ENCODE assay signal across 30 cellular contexts in genomic region chr10:104057717-104058116, GRCh38. TPM values are rescaled to one million over a fixed set of nuclear protein-coding genes. Genes with fewer than 3 reads are reported as not detected.
DNase-seq lines count a peak whose midpoint lies in the region; ATAC-seq, FAIRE-seq and TF ChIP-seq lines count a peak whose summit lies in the region.
"Had no signal": no experiment of that assay in that cellular context is flagged by ENCODE, and none has a peak within 500 bp of the region (broad histone marks: within the 10 kb centered on the region; RNA-seq: fewer than 3 reads in every experiment).

No MANE protein-coding gene starts in this region.

- ATAC-seq in GM21390 (IDR thresholded peaks at IDR 0.05; ENCODE audit: unreplicated experiment) (no peak), HG02623 (IDR thresholded peaks at IDR 0.05; ENCODE audit: unreplicated experiment) (no peak)
- ATAC-seq: HepG2, K562, Right ventricle myocardium inferior had no signal

- H3K27ac ChIP-seq in astrocyte (ENCODE audit: low read depth, low read length) (no peak overlapping the region), dorsolateral prefrontal cortex (no peak overlapping the region)
- H3K27ac ChIP-seq: 22Rv1; BLaER1 treated with 17β-estradiol and CSF1 and Interleukin-3, amounts not matched to agents 10 nM and 100 nM; Peyer's patch; SJSA1 had no signal

- H3K9ac ChIP-seq in astrocyte (ENCODE audit: low read length), result no peak overlapping the region
- H3K9ac ChIP-seq: BLaER1 treated with 17β-estradiol and CSF1 and Interleukin-3, amounts not matched to agents 10 nM and 100 nM had no signal

- H3K27me3 Mint-ChIP-seq in astrocyte (ENCODE audit: low read depth, unreplicated experiment) (peaks cover 2% of the 10 kb centered on the region), nephron progenitor cell (ENCODE audit: low read depth, poor library complexity) (peaks cover 23% of the 10 kb centered on the region)

- H3K4me1 Mint-ChIP-seq in astrocyte (ENCODE audit: low read depth, unreplicated experiment) (peaks cover 14% of the 10 kb centered on the region), nephron progenitor cell (peaks cover 64% of the 10 kb centered on the region)
- H3K4me1 Mint-ChIP-seq: CD4-positive, alpha-beta memory T cell had no signal

- H3K4me2 ChIP-seq in astrocyte (ENCODE audit: low read length), result no peak overlapping the region
- H3K4me2 ChIP-seq: BLaER1 treated with 17β-estradiol and CSF1 and Interleukin-3, amounts not matched to agents 10 nM and 100 nM had no signal

- H3K4me1 ChIP-seq in astrocyte (ENCODE audit: insufficient read depth, low read length), result peaks cover 18% of the 10 kb centered on the region
- H3K4me1 ChIP-seq: BLaER1 treated with 17β-estradiol and CSF1 and Interleukin-3, amounts not matched to agents 10 nM and 100 nM had no signal

- H3K4me3 ChIP-seq in astrocyte (ENCODE audit: insufficient read depth, low read depth, low read length) (no peak overlapping the region), dorsolateral prefrontal cortex (no peak overlapping the region)
- H3K4me3 ChIP-seq: BLaER1 treated with 17β-estradiol and CSF1 and Interleukin-3, amounts not matched to agents 10 nM and 100 nM; K562; MG63; Peyer's patch; SJSA1 had no signal

- no peak for FAIRE-seq in astrocyte (lab: Jason Lieb, UNC)
- FAIRE-seq: GM12891, HepG2, K562 had no signal

- TF ChIP-seq CTCF in astrocyte (IDR thresholded peaks at IDR 0.05; ENCODE audit: insufficient read depth, low read depth, low read length) (no peak), nephron progenitor cell (IDR thresholded peaks at IDR 0.05) (no peak), dorsolateral prefrontal cortex (IDR thresholded peaks at IDR 0.05 in 54 of 56, conservative IDR thresholded peaks at IDR 0.05 in 2 of 56; ENCODE audit: low read depth in 1 of 56, partially characterized antibody in 56 of 56) (no peak)

- H3K36me3 ChIP-seq in astrocyte (ENCODE audit: insufficient read depth, low read length), result no peaks in the 10 kb centered on the region
- H3K36me3 ChIP-seq: BLaER1 treated with 17β-estradiol and CSF1 and Interleukin-3, amounts not matched to agents 10 nM and 100 nM; MG63; Peyer's patch; SJSA1 had no signal

- no peaks in the 10 kb centered on the region for H3K9me3 Mint-ChIP-seq in astrocyte (ENCODE audit: unreplicated experiment)
- H3K9me3 Mint-ChIP-seq in nephron progenitor cell, result no peaks in the 10 kb centered on the region
- H3K9me3 Mint-ChIP-seq: CD4-positive, alpha-beta memory T cell had no signal

- peak; percentile 43 for DNase-seq in NCI-H82 (lab: John Stamatoyannopoulos, UW)
- no peak for DNase-seq in NCI-H82 treated with DMSO at 0.1 percent for 48 hours (lab: John Stamatoyannopoulos, UW; ENCODE audit: unreplicated experiment)
- DNase-seq in astrocyte (ENCODE audit: low read depth), result no peak
- no peak for DNase-seq in nephron progenitor cell
- DNase-seq in cortex of kidney (lab: John Stamatoyannopoulos, UW), result no peak
- no peak for DNase-seq in dorsolateral prefrontal cortex
- DNase-seq: ACHN; Caco-2; CD4-positive, alpha-beta memory T cell; DMS 273 treated with DMSO at 0.1 percent for 48 hours; DND-41; GOT3; MG63; NCI-H1048; NCI-H146; NCI-H2029; NCI-H345; NCI-H524; NCI-H774 had no signal

- H2AFZ ChIP-seq in astrocyte (ENCODE audit: low read depth, low read length), result no peak overlapping the region

- no peaks in the 10 kb centered on the region for H3K27me3 ChIP-seq in astrocyte (ENCODE audit: insufficient read depth, low read length)
- no peaks in the 10 kb centered on the region for H3K27me3 ChIP-seq in dorsolateral prefrontal cortex
- H3K27me3 ChIP-seq: BLaER1 treated with 17β-estradiol and CSF1 and Interleukin-3, amounts not matched to agents 10 nM and 100 nM; MG63; Peyer's patch; SJSA1 had no signal

- no peaks in the 10 kb centered on the region for H4K20me1 ChIP-seq in astrocyte (ENCODE audit: insufficient read depth, low read length)
- H4K20me1 ChIP-seq: BLaER1 treated with 17β-estradiol and CSF1 and Interleukin-3, amounts not matched to agents 10 nM and 100 nM had no signal

- H3K79me2 ChIP-seq in astrocyte (ENCODE audit: insufficient read depth, low read length), result no peaks in the 10 kb centered on the region

- intact Hi-C loops in dorsolateral prefrontal cortex (cut with DNase I), result no loop called here

- no peaks in the 10 kb centered on the region for H3K9me3 ChIP-seq in astrocyte (ENCODE audit: insufficient read depth, low read depth, low read length)
- H3K9me3 ChIP-seq: Caco-2, MG63, Peyer's patch, SJSA1 had no signal

- H3K36me3 Mint-ChIP-seq in astrocyte (ENCODE audit: low read depth, unreplicated experiment) (no peaks in the 10 kb centered on the region), nephron progenitor cell (ENCODE audit: low read depth) (peaks cover 8% of the 10 kb centered on the region)
- H3K36me3 Mint-ChIP-seq: CD4-positive, alpha-beta memory T cell had no signal

- H3K4me3 Mint-ChIP-seq in astrocyte (ENCODE audit: unreplicated experiment) (no peak overlapping the region), nephron progenitor cell (no peak overlapping the region)
- H3K4me3 Mint-ChIP-seq: CD4-positive, alpha-beta memory T cell had no signal

- H3K27ac Mint-ChIP-seq in astrocyte (ENCODE audit: unreplicated experiment), result peak overlapping the region; percentile 53
- peak overlapping the region; percentile 75 for H3K27ac Mint-ChIP-seq in nephron progenitor cell

RNA-seq across cellular contexts. Expression of gene COL17A1, which starts 28.0 kb away (rescaled TPM):
- total RNA-seq in astrocyte (2.6 and 10.1 TPM in 2 replicates), dorsolateral prefrontal cortex (1 to 10 TPM in 50 of 120 experiments, under 1 TPM in 56, not detected in 14; 0.22 to 2.7 (median 0.94) TPM)
- total RNA-seq: CD4-positive, alpha-beta memory T cell; HepG2; K562; LHCN-M2 had no signal
